9 cellular contexts compared by ENCODE assay signal in genomic region chr2:232927041-232927792, GRCh38. TPM values are rescaled to one million over a fixed set of nuclear protein-coding genes. Genes with fewer than 3 reads are reported as not detected.
DNase-seq lines count a peak whose midpoint lies in the region; ATAC-seq and TF ChIP-seq lines count a peak whose summit lies in the region.
"Had no signal": no experiment of that assay in that cellular context is flagged by ENCODE, and none has a peak within 500 bp of the region (broad histone marks: within the 10 kb centered on the region; RNA-seq: fewer than 3 reads in every experiment).

No MANE protein-coding gene starts in this region.

- no peak for TF ChIP-seq POLR2A in GM18505 (IDR thresholded peaks at IDR 0.05; ENCODE audit: borderline replicate concordance, extremely low read depth, insufficient read depth, insufficient read length)

- H3K27me3 ChIP-seq in MG63 (no peaks in the 10 kb centered on the region), neural cell (ENCODE audit: insufficient read depth, low read depth, low read length) (peaks cover 61% of the 10 kb centered on the region), upper lobe of right lung (peaks cover 61% of the 10 kb centered on the region)
- peaks cover 42% of the 10 kb centered on the region for H3K27me3 ChIP-seq in effector memory CD4-positive, alpha-beta T cell (replicated peaks; ENCODE audit: control insufficient read depth, insufficient read depth, low read length, poor library complexity, severe bottlenecking)

- peaks cover 6% of the 10 kb centered on the region for H3K36me3 ChIP-seq in MG63
- H3K36me3 ChIP-seq in effector memory CD4-positive, alpha-beta T cell (ENCODE audit: control insufficient read depth, insufficient read depth, low read length): no peaks in the 10 kb centered on the region
- H3K36me3 ChIP-seq in neural cell (ENCODE audit: insufficient read depth, low read length): no peaks in the 10 kb centered on the region
- H3K36me3 ChIP-seq in upper lobe of right lung: no peaks in the 10 kb centered on the region

- no peak for TF ChIP-seq EP300 in neural cell (conservative IDR thresholded peaks at IDR 0.05; ENCODE audit: poor library complexity, severe bottlenecking)

- no peak overlapping the region for H3K27ac ChIP-seq in effector memory CD4-positive, alpha-beta T cell (ENCODE audit: insufficient read depth, low read length, poor library complexity, severe bottlenecking)
- H3K27ac ChIP-seq in neural cell (ENCODE audit: low read length) (no peak overlapping the region), upper lobe of right lung (no peak overlapping the region)

- H3F3A ChIP-seq in neural cell (ENCODE audit: insufficient read depth, low read length, poor library complexity, severe bottlenecking): no peaks in the 10 kb centered on the region

- H3K9me3 ChIP-seq in MG63: no peaks in the 10 kb centered on the region
- no peaks in the 10 kb centered on the region for H3K9me3 ChIP-seq in effector memory CD4-positive, alpha-beta T cell (ENCODE audit: control insufficient read depth, low read length)
- no peaks in the 10 kb centered on the region for H3K9me3 ChIP-seq in neural cell (ENCODE audit: low read length)
- no peaks in the 10 kb centered on the region for H3K9me3 ChIP-seq in upper lobe of right lung

- TF ChIP-seq RAD21 in neural cell (conservative IDR thresholded peaks at IDR 0.05): no peak

- no peaks in the 10 kb centered on the region for H3K9me2 ChIP-seq in neural cell (ENCODE audit: insufficient read depth, low read length)

- H2AFZ ChIP-seq in neural cell (ENCODE audit: low read depth, low read length): no peak overlapping the region

- intact Hi-C loops in upper lobe of right lung (cut with DNase I): no loop called here

- ATAC-seq in HG03025 (IDR thresholded peaks at IDR 0.05; ENCODE audit: low FRiP score, unreplicated experiment) (no peak), upper lobe of right lung (no peak), GM18505 (IDR thresholded peaks at IDR 0.05; ENCODE audit: unreplicated experiment) (no peak)

- peaks cover 15% of the 10 kb centered on the region for H3K4me1 ChIP-seq in effector memory CD4-positive, alpha-beta T cell (ENCODE audit: control insufficient read depth, insufficient read depth, low read length, poor library complexity, severe bottlenecking)
- peaks cover 13% of the 10 kb centered on the region for H3K4me1 ChIP-seq in upper lobe of right lung

- no peaks in the 10 kb centered on the region for H4K20me1 ChIP-seq in neural cell (ENCODE audit: insufficient read depth)

- H3K4me2 ChIP-seq in neural cell (ENCODE audit: low read length): no peak overlapping the region

- no peaks in the 10 kb centered on the region for H3K79me2 ChIP-seq in neural cell (replicated peaks; ENCODE audit: insufficient read depth, low read length)

- H3K9ac ChIP-seq in neural cell (ENCODE audit: low read length): peak overlapping the region; percentile 47

- H3K4me3 ChIP-seq in MG63 (peak overlapping the region; percentile 52), neural cell (ENCODE audit: low read length) (peak overlapping the region; percentile 70), upper lobe of right lung (no peak overlapping the region)
- H3K4me3 ChIP-seq in effector memory CD4-positive, alpha-beta T cell (ENCODE audit: insufficient read depth, low read depth, low read length, poor library complexity, severe bottlenecking): peak overlapping the region; percentile 40

- DNase-seq in AG20443 (ENCODE audit: low spot score) (peak; percentile 81), MG63 (peak; percentile 83), upper lobe of right lung (no peak), Ammon's horn (ENCODE audit: low spot score) (no peak)
- DNase-seq in effector memory CD4-positive, alpha-beta T cell: no peak
- DNase-seq: activated CD8-positive, alpha-beta memory T cell treated with anti-CD3 and anti-CD28 coated beads, Interleukin-2, amount 50 U/mL, for 4 hours had no signal

- no peak for TF ChIP-seq CTCF in neural cell (IDR thresholded peaks at IDR 0.05; ENCODE audit: poor library complexity, severe bottlenecking)
- no peak for TF ChIP-seq CTCF in upper lobe of right lung (IDR thresholded peaks at IDR 0.05)

TF ChIP-seq in neural cell, 6 proteins besides CTCF, POLR2A, EP300 and RAD21:
- TF ChIP-seq TAF1 (IDR thresholded peaks at IDR 0.05; ENCODE audit: low read depth) (no peak), POLR2AphosphoS5 (IDR thresholded peaks at IDR 0.05) (no peak), EZH2 (IDR thresholded peaks at IDR 0.05; ENCODE audit: borderline replicate concordance, insufficient read depth, low read length, poor library complexity, severe bottlenecking) (no peak), SMC3 (conservative IDR thresholded peaks at IDR 0.05; ENCODE audit: poor library complexity) (no peak), REST (IDR thresholded peaks at IDR 0.05; ENCODE audit: borderline replicate concordance) (no peak), MXI1 (conservative IDR thresholded peaks at IDR 0.05; ENCODE audit: poor library complexity, severe bottlenecking) (no peak)

RNA-seq across cellular contexts. Expression of gene SNORC, which starts 57.2 kb away (rescaled TPM):
- 1.1 and 4.1 TPM in 2 replicates for total RNA-seq in MG63 (2014; rRNA removed; shearing (Covaris generic); ENCODE audit: low replicate concordance)
- 0.68 and 4.2 TPM in 2 replicates for polyA plus RNA-seq in neural cell
- polyA minus RNA-seq in neural cell: 2.3 and 2.9 TPM in 2 replicates
- total RNA-seq in upper lobe of right lung: 0.96 TPM

Comparison
In these comparisons a context has a peak if more than half of its experiments do, and no peak if none do; other contexts are left out.
1. DNase-seq: peak in AG20443 (single experiment) and MG63 (single experiment); none in effector memory CD4-positive, alpha-beta T cell (0 of 3), upper lobe of right lung (single experiment) and Ammon's horn (single experiment).